23 cellular contexts compared by ENCODE assay signal in the genomic region with DNA sequence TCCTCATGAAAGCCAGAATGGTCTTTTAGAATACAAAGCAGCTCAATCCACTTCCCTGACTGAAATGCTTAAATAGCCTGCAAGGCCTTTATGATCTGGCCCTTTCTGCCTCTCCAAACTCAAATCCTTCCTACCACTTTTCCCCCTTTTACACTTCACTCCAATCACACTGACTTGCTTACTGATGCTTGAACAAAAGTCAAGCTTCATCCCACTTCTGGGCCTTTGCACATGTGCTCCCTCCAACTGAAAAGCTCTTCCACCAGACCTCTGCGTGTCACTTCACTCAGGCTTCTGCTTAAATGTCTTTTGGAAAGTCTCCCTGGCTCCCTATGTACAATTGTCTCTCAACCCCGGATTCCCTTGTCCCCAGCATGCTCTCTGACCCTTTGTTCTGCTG. TPM values are rescaled to one million over a fixed set of nuclear protein-coding genes. Genes with fewer than 3 reads are reported as not detected.
DNase-seq lines count a peak whose midpoint lies in the region; ATAC-seq, FAIRE-seq and TF ChIP-seq lines count a peak whose summit lies in the region.
"Had no signal": no experiment of that assay in that cellular context is flagged by ENCODE, and none has a peak within 500 bp of the region (broad histone marks: within the 10 kb centered on the region; RNA-seq: fewer than 3 reads in every experiment).

No MANE protein-coding gene starts in this region.

- no peak overlapping the region for H3K27ac ChIP-seq in HepG2 (ENCODE audit: extremely low read length, insufficient read depth, low read length)
- H3K27ac ChIP-seq in right lobe of liver: no peak overlapping the region
- no peak overlapping the region for H3K27ac ChIP-seq in testis
- H3K27ac ChIP-seq in SK-N-SH (ENCODE audit: low read depth in 2 of 2, low read length in 1 of 2): no peak overlapping the region
- H3K27ac ChIP-seq: BLaER1 had no signal

- H3K4me3 ChIP-seq in HepG2 (replicated peaks in 1 of 3; ENCODE audit: insufficient read depth in 1 of 3, low read depth in 2 of 3, low read length in 3 of 3) (no peak overlapping the region), right lobe of liver (no peak overlapping the region), testis (no peak overlapping the region), SK-N-SH (ENCODE audit: low read depth in 2 of 2, low read length in 1 of 2) (no peak overlapping the region)
- H3K4me3 ChIP-seq: BLaER1, GM23338 had no signal

- ATAC-seq in activated CD8-positive, alpha-beta T cell treated with anti-CD3 and anti-CD28 coated beads, Interleukin-2, amount 10 ng/mL, durations not matched to agents 7 days and 5 days: no peak
- ATAC-seq in activated CD8-positive, alpha-beta T cell treated with anti-CD3 and anti-CD28 coated beads for 36 hours: no peak
- ATAC-seq in HepG2 (no peak), right lobe of liver (no peak)
- no peak for ATAC-seq in stimulated activated effector memory CD8-positive, alpha-beta T cell treated with anti-CD3 and anti-CD28 coated beads, Interleukin-12 subunit alpha, Interleukin-12 subunit beta, amount 100 ng/mL, for 72 hours
- ATAC-seq: GM23338 had no signal

- H3K36me3 ChIP-seq in HepG2 (replicated peaks in 1 of 2; ENCODE audit: control insufficient read depth in 1 of 2, insufficient read depth in 2 of 2, low read length in 2 of 2): peaks cover 15 to 63% of the 10 kb centered on the region in 2 experiments
- peaks cover 0 to 66% (median 10%) of the 10 kb centered on the region in 4 donors for H3K36me3 ChIP-seq in right lobe of liver
- H3K36me3 ChIP-seq in testis (ENCODE audit: low read depth, missing control alignments): no peaks in the 10 kb centered on the region
- peaks cover 57 to 84% of the 10 kb centered on the region in 2 experiments for H3K36me3 ChIP-seq in SK-N-SH (replicated peaks in 1 of 2; ENCODE audit: control insufficient read depth in 1 of 2, insufficient read depth in 2 of 2, low read length in 1 of 2)

- H3K27me3 ChIP-seq in HepG2 (ENCODE audit: control insufficient read depth in 1 of 2, insufficient read depth in 2 of 2, low read length in 2 of 2): no peaks in the 10 kb centered on the region
- H3K27me3 ChIP-seq in right lobe of liver: no peaks in the 10 kb centered on the region
- H3K27me3 ChIP-seq in testis: no peaks in the 10 kb centered on the region
- H3K27me3 ChIP-seq in SK-N-SH (ENCODE audit: insufficient read depth): no peaks in the 10 kb centered on the region
- H3K27me3 ChIP-seq: BLaER1 had no signal

- no peaks in the 10 kb centered on the region for H3K4me1 ChIP-seq in HepG2 (ENCODE audit: insufficient read depth, low read length)
- no peaks in the 10 kb centered on the region for H3K4me1 ChIP-seq in right lobe of liver
- no peaks in the 10 kb centered on the region for H3K4me1 ChIP-seq in testis
- no peaks in the 10 kb centered on the region; a peak in 1 of 4 replicates for H3K4me1 ChIP-seq in SK-N-SH (ENCODE audit: control insufficient read depth in 1 of 2, insufficient read depth in 2 of 2, low read depth in 1 of 2, low read length in 1 of 2)
- H3K4me1 ChIP-seq: BLaER1 had no signal

- TF ChIP-seq CTCF in activated CD8-positive, alpha-beta T cell treated with anti-CD3 and anti-CD28 coated beads for 36 hours (IDR thresholded peaks at IDR 0.05): no peak
- no peak for TF ChIP-seq CTCF in HepG2 (CRISPR knock-in tag; IDR thresholded peaks at IDR 0.05)
- no peak for TF ChIP-seq CTCF in right lobe of liver (IDR thresholded peaks at IDR 0.05)
- TF ChIP-seq CTCF in mesothelial cell of epicardium (IDR thresholded peaks at IDR 0.05; ENCODE audit: unreplicated experiment): no peak
- no peak for TF ChIP-seq CTCF in testis (IDR thresholded peaks at IDR 0.05)
- no peak for TF ChIP-seq CTCF in SK-N-SH (IDR thresholded peaks at IDR 0.05)

- no peak for DNase-seq in activated CD8-positive, alpha-beta T cell treated with anti-CD3 and anti-CD28 coated beads, Interleukin-2, amount 10 ng/mL, durations not matched to agents 7 days and 5 days
- DNase-seq in activated CD8-positive, alpha-beta T cell treated with anti-CD3 and anti-CD28 coated beads for 36 hours: no peak
- DNase-seq in HepG2 (ENCODE audit: low spot score) (no peak), right lobe of liver (no peak), mesothelial cell of epicardium (ENCODE audit: low spot score in 2 of 2, unreplicated experiment in 2 of 2) (no peak), testis (no peak), SK-N-SH (no peak)
- DNase-seq in stimulated activated effector memory CD8-positive, alpha-beta T cell treated with anti-CD3 and anti-CD28 coated beads, Interleukin-12 subunit alpha, Interleukin-12 subunit beta, amount 100 ng/mL, for 72 hours (ENCODE audit: low spot score in 2 of 2): no peak
- DNase-seq: 8988T; Calu3; CD4-positive, alpha-beta memory T cell; DMS79 treated with DMSO at 0.1 percent for 48 hours; GF-D8; HCEC 1CT; HFFc6 had no signal

- H3K4me3 Mint-ChIP-seq in activated CD8-positive, alpha-beta T cell treated with anti-CD3 and anti-CD28 coated beads, Interleukin-2, amount 10 ng/mL, durations not matched to agents 7 days and 5 days: no peak overlapping the region
- no peak overlapping the region for H3K4me3 Mint-ChIP-seq in activated CD8-positive, alpha-beta T cell treated with anti-CD3 and anti-CD28 coated beads for 36 hours
- no peak overlapping the region for H3K4me3 Mint-ChIP-seq in mesothelial cell of epicardium
- H3K4me3 Mint-ChIP-seq in stimulated activated effector memory CD8-positive, alpha-beta T cell treated with anti-CD3 and anti-CD28 coated beads, Interleukin-12 subunit alpha, Interleukin-12 subunit beta, amount 100 ng/mL, for 72 hours: no peak overlapping the region
- H3K4me3 Mint-ChIP-seq: CD14-positive monocyte; CD4-positive, alpha-beta memory T cell; GM23338; HFFc6 had no signal

- in situ Hi-C loops in HepG2 (cut with HindIII; ENCODE audit: extremely low pct_ligation_motif_present, low pct_unique_long_range_greater_than_20kb): no loop called here

- no peaks in the 10 kb centered on the region for H3K4me1 Mint-ChIP-seq in activated CD8-positive, alpha-beta T cell treated with anti-CD3 and anti-CD28 coated beads, Interleukin-2, amount 10 ng/mL, durations not matched to agents 7 days and 5 days (ENCODE audit: low read depth)
- H3K4me1 Mint-ChIP-seq in activated CD8-positive, alpha-beta T cell treated with anti-CD3 and anti-CD28 coated beads for 36 hours (ENCODE audit: low read depth): no peaks in the 10 kb centered on the region
- H3K4me1 Mint-ChIP-seq in mesothelial cell of epicardium: no peaks in the 10 kb centered on the region
- no peaks in the 10 kb centered on the region for H3K4me1 Mint-ChIP-seq in stimulated activated effector memory CD8-positive, alpha-beta T cell treated with anti-CD3 and anti-CD28 coated beads, Interleukin-12 subunit alpha, Interleukin-12 subunit beta, amount 100 ng/mL, for 72 hours
- H3K4me1 Mint-ChIP-seq: CD14-positive monocyte, GM23338 had no signal

- TF ChIP-seq EP300 in HepG2 (IDR thresholded peaks at IDR 0.05; ENCODE audit: low read depth in 2 of 2, low read length in 2 of 2) (no peak), HepG2 (CRISPR knock-in tag; IDR thresholded peaks at IDR 0.05; ENCODE audit: borderline replicate concordance) (no peak), SK-N-SH (IDR thresholded peaks at IDR 0.05; ENCODE audit: borderline replicate concordance in 1 of 2, low read depth in 1 of 2, low read length in 1 of 2) (no peak)

- H3K27ac Mint-ChIP-seq in activated CD8-positive, alpha-beta T cell treated with anti-CD3 and anti-CD28 coated beads, Interleukin-2, amount 10 ng/mL, durations not matched to agents 7 days and 5 days: peak overlapping the region; percentile 40
- no peak overlapping the region for H3K27ac Mint-ChIP-seq in activated CD8-positive, alpha-beta T cell treated with anti-CD3 and anti-CD28 coated beads for 36 hours
- peak overlapping the region; percentile 23 for H3K27ac Mint-ChIP-seq in mesothelial cell of epicardium
- H3K27ac Mint-ChIP-seq in stimulated activated effector memory CD8-positive, alpha-beta T cell treated with anti-CD3 and anti-CD28 coated beads, Interleukin-12 subunit alpha, Interleukin-12 subunit beta, amount 100 ng/mL, for 72 hours: peak overlapping the region; percentile 3
- H3K27ac Mint-ChIP-seq: GM23338, HFFc6, IgD-negative memory B cell had no signal

- CTCF ChIA-PET in activated CD8-positive, alpha-beta T cell treated with anti-CD3 and anti-CD28 coated beads, Interleukin-2, amount 10 ng/mL, durations not matched to agents 7 days and 5 days (lab: Charles Lee): interaction anchor here (4.0 kb wide), 1 partner anchor 15 kb away, joined by 25 read pairs; a partner anchor contains a TSS
- CTCF ChIA-PET in activated CD8-positive, alpha-beta T cell treated with anti-CD3 and anti-CD28 coated beads for 36 hours (lab: Charles Lee): interaction anchor here (1.0 to 3.8 kb wide), 3 partner anchors 10 to 53 kb away, joined by 3 to 31 read pairs (median 4); a partner anchor contains a TSS
- CTCF ChIA-PET in HepG2 (lab: Yijun Ruan, JAX; ENCODE audit: low intra/inter-chr PET ratio, low total read pairs): no interaction called here
- CTCF ChIA-PET in SK-N-SH (lab: Yijun Ruan, JAX): interaction anchor here (1.0 to 5.1 kb wide), 3 partner anchors 15 to 75 kb away, joined by 3 to 23 read pairs (median 5); a partner anchor contains a TSS

- H2AFZ ChIP-seq in HepG2 (ENCODE audit: low read length): no peak overlapping the region
- H2AFZ ChIP-seq in SK-N-SH (ENCODE audit: low read depth): no peak overlapping the region
- H2AFZ ChIP-seq: GM23338 had no signal

- H3K27me3 Mint-ChIP-seq in activated CD8-positive, alpha-beta T cell treated with anti-CD3 and anti-CD28 coated beads, Interleukin-2, amount 10 ng/mL, durations not matched to agents 7 days and 5 days (ENCODE audit: low read depth): no peaks in the 10 kb centered on the region
- H3K27me3 Mint-ChIP-seq in activated CD8-positive, alpha-beta T cell treated with anti-CD3 and anti-CD28 coated beads for 36 hours: no peaks in the 10 kb centered on the region
- no peaks in the 10 kb centered on the region for H3K27me3 Mint-ChIP-seq in mesothelial cell of epicardium (ENCODE audit: low read depth)
- H3K27me3 Mint-ChIP-seq: CD4-positive, alpha-beta memory T cell; IgD-negative memory B cell had no signal

- H3K9me2 ChIP-seq in SK-N-SH: no peaks in the 10 kb centered on the region

- H3K79me2 ChIP-seq in HepG2 (ENCODE audit: insufficient read depth, low read length): no peaks in the 10 kb centered on the region
- H3K79me2 ChIP-seq in SK-N-SH (ENCODE audit: insufficient read depth): no peaks in the 10 kb centered on the region

- H4K20me1 ChIP-seq in HepG2 (ENCODE audit: insufficient read depth, low read length): no peaks in the 10 kb centered on the region
- H4K20me1 ChIP-seq in SK-N-SH (ENCODE audit: insufficient read depth): no peaks in the 10 kb centered on the region
- H4K20me1 ChIP-seq: BLaER1 had no signal

- POLR2A ChIA-PET in activated CD8-positive, alpha-beta T cell treated with anti-CD3 and anti-CD28 coated beads, Interleukin-2, amount 10 ng/mL, durations not matched to agents 7 days and 5 days (lab: Charles Lee): interaction anchor here (0.5 kb wide), 1 partner anchor 146 kb away, joined by 3 read pairs; no protein-coding TSS in a partner anchor
- POLR2A ChIA-PET in activated CD8-positive, alpha-beta T cell treated with anti-CD3 and anti-CD28 coated beads for 36 hours (lab: Charles Lee): interaction anchor here (0.8 to 1.3 kb wide), 3 partner anchors 10 to 53 kb away, joined by 3 read pairs; no protein-coding TSS in a partner anchor
- POLR2A ChIA-PET in HepG2 (lab: Yijun Ruan, JAX) (interaction anchor here (1.6 kb wide), 1 partner anchor 16 kb away, joined by 4 read pairs; a partner anchor contains a TSS), SK-N-SH (lab: Yijun Ruan, JAX) (interaction anchor here (2.1 kb wide), 1 partner anchor 15 kb away, joined by 7 read pairs; a partner anchor contains a TSS)

- no peaks in the 10 kb centered on the region for H3F3A ChIP-seq in SK-N-SH (replicated peaks; ENCODE audit: insufficient read depth)

- FAIRE-seq in HepG2 (lab: Jason Lieb, UNC): no peak
- FAIRE-seq: H54, HTR-8/SVneo had no signal

- intact Hi-C loops in activated CD8-positive, alpha-beta T cell treated with anti-CD3 and anti-CD28 coated beads for 36 hours (cut with micrococcal nuclease): no loop called here
- intact Hi-C loops in HepG2 (cut with micrococcal nuclease; ENCODE audit: unreplicated experiment) (no loop called here), right lobe of liver (cut with DNase I) (no loop called here), testis (cut with DNase I; ENCODE audit: low total_unique reads) (no loop called here)

- peaks cover 57% of the 10 kb centered on the region for H3K36me3 Mint-ChIP-seq in activated CD8-positive, alpha-beta T cell treated with anti-CD3 and anti-CD28 coated beads, Interleukin-2, amount 10 ng/mL, durations not matched to agents 7 days and 5 days (ENCODE audit: low read depth)
- H3K36me3 Mint-ChIP-seq in activated CD8-positive, alpha-beta T cell treated with anti-CD3 and anti-CD28 coated beads for 36 hours (ENCODE audit: low read depth): peaks cover 53% of the 10 kb centered on the region
- H3K36me3 Mint-ChIP-seq in mesothelial cell of epicardium: peaks cover 70% of the 10 kb centered on the region
- peaks cover 100% of the 10 kb centered on the region for H3K36me3 Mint-ChIP-seq in stimulated activated effector memory CD8-positive, alpha-beta T cell treated with anti-CD3 and anti-CD28 coated beads, Interleukin-12 subunit alpha, Interleukin-12 subunit beta, amount 100 ng/mL, for 72 hours

- TF ChIP-seq RAD21 in HepG2 (CRISPR knock-in tag; IDR thresholded peaks at IDR 0.05): no peak
- TF ChIP-seq RAD21 in SK-N-SH (IDR thresholded peaks at IDR 0.05; ENCODE audit: low read length): no peak

- no peak overlapping the region for H3K4me2 ChIP-seq in HepG2 (ENCODE audit: low read depth, low read length)
- H3K4me2 ChIP-seq in SK-N-SH: no peak overlapping the region
- H3K4me2 ChIP-seq: BLaER1, GM23338 had no signal

- TF ChIP-seq POLR2A in HepG2 (IDR thresholded peaks at IDR 0.05; ENCODE audit: insufficient read depth in 1 of 2, low read depth in 2 of 2, low read length in 2 of 2) (no peak), right lobe of liver (IDR thresholded peaks at IDR 0.05) (no peak), testis (IDR thresholded peaks at IDR 0.05) (no peak)

- BruUV-seq in HepG2 (replicated peaks; lab: Mats Ljungman, UMichigan): no TSS peak

- no peaks in the 10 kb centered on the region for H3K9me3 Mint-ChIP-seq in activated CD8-positive, alpha-beta T cell treated with anti-CD3 and anti-CD28 coated beads, Interleukin-2, amount 10 ng/mL, durations not matched to agents 7 days and 5 days (ENCODE audit: insufficient read depth)
- H3K9me3 Mint-ChIP-seq in activated CD8-positive, alpha-beta T cell treated with anti-CD3 and anti-CD28 coated beads for 36 hours: no peaks in the 10 kb centered on the region
- no peaks in the 10 kb centered on the region for H3K9me3 Mint-ChIP-seq in mesothelial cell of epicardium
- H3K9me3 Mint-ChIP-seq in stimulated activated effector memory CD8-positive, alpha-beta T cell treated with anti-CD3 and anti-CD28 coated beads, Interleukin-12 subunit alpha, Interleukin-12 subunit beta, amount 100 ng/mL, for 72 hours: no peaks in the 10 kb centered on the region
- H3K9me3 Mint-ChIP-seq: CD14-positive monocyte; CD4-positive, alpha-beta memory T cell; GM23338; HFFc6; IgD-negative memory B cell had no signal

- H3K9ac ChIP-seq in HepG2 (ENCODE audit: insufficient read depth, low read depth, low read length) (no peak overlapping the region), SK-N-SH (no peak overlapping the region)
- H3K9ac ChIP-seq: BLaER1 had no signal

- H3K9me3 ChIP-seq in HepG2 (ENCODE audit: low read length): no peaks in the 10 kb centered on the region
- no peaks in the 10 kb centered on the region for H3K9me3 ChIP-seq in right lobe of liver
- no peaks in the 10 kb centered on the region for H3K9me3 ChIP-seq in testis
- no peaks in the 10 kb centered on the region for H3K9me3 ChIP-seq in SK-N-SH
- H3K9me3 ChIP-seq: BLaER1 had no signal

- WGBS in HepG2 (ENCODE audit: low lambda C conversion rate): 92% methylated on average over 2 of the region's 2 CpGs
- WGBS in right lobe of liver (ENCODE audit: insufficient coverage, low coverage, low lambda C conversion rate, missing lambda C conversion rate): 95% methylated on average over 2 of the region's 2 CpGs
- 76 to 82% methylated on average over 2 of the region's 2 CpGs for WGBS in testis, 2 donors
- WGBS in SK-N-SH (ENCODE audit: low lambda C conversion rate): 98% methylated on average over 2 of the region's 2 CpGs

RNA-seq across cellular contexts. Expression of a gene that starts 13.3 kb away (rescaled TPM):
- not detected for total RNA-seq in activated CD8-positive, alpha-beta T cell treated with anti-CD3 and anti-CD28 coated beads, Interleukin-2, amount 10 ng/mL, durations not matched to agents 7 days and 5 days
- under 1 TPM in 1 of 2 experiments, not detected in 1; 0.14 TPM for total RNA-seq in activated CD8-positive, alpha-beta T cell treated with anti-CD3 and anti-CD28 coated beads for 36 hours
- total RNA-seq in HepG2 (2016; rRNA removed; fragmentation: Illumina TruSeq; extraction: Trizol) (not detected in 2 replicates), right lobe of liver (not detected), mesothelial cell of epicardium (0.18 to 0.49 TPM (median 0.34 TPM) in 3 replicates), testis (10 to 100 TPM; 12.1 to 30.6 TPM)
- not detected in 2 replicates for total RNA-seq in HepG2 (2016; cell fraction: cytosol; rRNA removed; fragmentation: Illumina TruSeq; extraction: Trizol; ENCODE audit: low read depth)
- total RNA-seq in HepG2 (2016; cell fraction: insoluble cytoplasmic fraction; rRNA removed; fragmentation: Illumina TruSeq; extraction: Trizol): not detected in 2 replicates
- total RNA-seq in HepG2 (2016; cell fraction: membrane; rRNA removed; fragmentation: Illumina TruSeq; extraction: Trizol): 0.09 and 0.10 TPM in 2 replicates
- total RNA-seq in HepG2 (2016; cell fraction: nucleus; rRNA removed; fragmentation: Illumina TruSeq; extraction: Trizol): not detected in 2 replicates
- polyA plus RNA-seq in HepG2 (2011; rRNA removed) (not detected in 2 replicates), testis (ENCODE audit: insufficient read depth, low read depth, low replicate concordance) (13.3 TPM), SK-N-SH (2012; rRNA removed) (0.06 and 0.08 TPM in 2 replicates)
- not detected in 2 replicates for polyA plus RNA-seq in HepG2 (2011; cell fraction: cytosol; rRNA removed)
- polyA plus RNA-seq in HepG2 (2011; cell fraction: nucleus; rRNA removed): not detected in 2 replicates
- not detected in 2 replicates for polyA plus RNA-seq in HepG2 (2012)
- not detected in 2 replicates for polyA plus RNA-seq in HepG2 (2016; cell fraction: cytosol; fragmentation: Illumina TruSeq; extraction: Trizol; ENCODE audit: low read depth)
- polyA plus RNA-seq in HepG2 (2016; cell fraction: insoluble cytoplasmic fraction; fragmentation: Illumina TruSeq; extraction: Trizol; ENCODE audit: low read depth): not detected in 2 replicates
- polyA plus RNA-seq in HepG2 (2016; cell fraction: membrane; fragmentation: Illumina TruSeq; extraction: Trizol; ENCODE audit: low read depth): not detected in 2 replicates
- not detected in 2 replicates for polyA plus RNA-seq in HepG2 (2016; cell fraction: nucleus; fragmentation: Illumina TruSeq; extraction: Trizol; ENCODE audit: insufficient read depth, low read depth)
- polyA minus RNA-seq in HepG2 (2011; rRNA and poly(A)+ RNA removed; ENCODE audit: low replicate concordance): not detected in 2 replicates
- polyA minus RNA-seq in HepG2 (2011; cell fraction: cytosol; rRNA and poly(A)+ RNA removed): not detected in 2 replicates
- not detected in 2 replicates for polyA minus RNA-seq in HepG2 (2011; cell fraction: nucleus; rRNA and poly(A)+ RNA removed)
- polyA plus RNA-seq in SK-N-SH (2012; cell fraction: cytosol; rRNA removed): 0.05 TPM in 1 of 2 replicates, not detected in the other
- 0.12 and 0.14 TPM in 2 replicates for polyA plus RNA-seq in SK-N-SH (2012; cell fraction: nucleus; rRNA removed)
- total RNA-seq: A673, GM23338, HFFc6 had no signal
- polyA plus RNA-seq: AG04450; CD14-positive monocyte; CD4-positive, alpha-beta memory T cell; GM23338; IgD-negative memory B cell had no signal

RNA-seq across cellular contexts. Expression of a gene that starts 16.0 kb away (rescaled TPM):
- total RNA-seq in activated CD8-positive, alpha-beta T cell treated with anti-CD3 and anti-CD28 coated beads, Interleukin-2, amount 10 ng/mL, durations not matched to agents 7 days and 5 days: 10 to 100 TPM; 77.3 to 84.1 TPM
- 100 to 1,000 TPM; 115 to 123 TPM for total RNA-seq in activated CD8-positive, alpha-beta T cell treated with anti-CD3 and anti-CD28 coated beads for 36 hours
- total RNA-seq in HepG2 (2016; rRNA removed; fragmentation: Illumina TruSeq; extraction: Trizol) (206 and 279 TPM in 2 replicates), right lobe of liver (10 to 100 TPM; 16.4 to 22.7 (median 20.2) TPM), mesothelial cell of epicardium (78.8 to 84.4 TPM (median 80.3 TPM) in 3 replicates), testis (10 to 100 TPM; 72.7 to 72.8 TPM)
- total RNA-seq in HepG2 (2016; cell fraction: cytosol; rRNA removed; fragmentation: Illumina TruSeq; extraction: Trizol; ENCODE audit: low read depth): 93.3 and 103 TPM in 2 replicates
- total RNA-seq in HepG2 (2016; cell fraction: insoluble cytoplasmic fraction; rRNA removed; fragmentation: Illumina TruSeq; extraction: Trizol): 210 and 281 TPM in 2 replicates
- 146 and 147 TPM in 2 replicates for total RNA-seq in HepG2 (2016; cell fraction: membrane; rRNA removed; fragmentation: Illumina TruSeq; extraction: Trizol)
- total RNA-seq in HepG2 (2016; cell fraction: nucleus; rRNA removed; fragmentation: Illumina TruSeq; extraction: Trizol): 127 and 139 TPM in 2 replicates
- polyA plus RNA-seq in HepG2 (2011; rRNA removed) (68.2 and 95.7 TPM in 2 replicates), testis (ENCODE audit: insufficient read depth, low read depth, low replicate concordance) (53.7 TPM), SK-N-SH (2012; rRNA removed) (33.8 and 45.5 TPM in 2 replicates)
- 27.0 and 39.4 TPM in 2 replicates for polyA plus RNA-seq in HepG2 (2011; cell fraction: cytosol; rRNA removed)
- polyA plus RNA-seq in HepG2 (2011; cell fraction: nucleus; rRNA removed): 79.6 and 104 TPM in 2 replicates
- 71.6 and 101 TPM in 2 replicates for polyA plus RNA-seq in HepG2 (2012)
- 66.8 and 90.6 TPM in 2 replicates for polyA plus RNA-seq in HepG2 (2016; cell fraction: cytosol; fragmentation: Illumina TruSeq; extraction: Trizol; ENCODE audit: low read depth)
- 229 TPM in 2 replicates for polyA plus RNA-seq in HepG2 (2016; cell fraction: insoluble cytoplasmic fraction; fragmentation: Illumina TruSeq; extraction: Trizol; ENCODE audit: low read depth)
- polyA plus RNA-seq in HepG2 (2016; cell fraction: membrane; fragmentation: Illumina TruSeq; extraction: Trizol; ENCODE audit: low read depth): 102 and 113 TPM in 2 replicates
- 156 and 166 TPM in 2 replicates for polyA plus RNA-seq in HepG2 (2016; cell fraction: nucleus; fragmentation: Illumina TruSeq; extraction: Trizol; ENCODE audit: insufficient read depth, low read depth)
- 14.2 and 16.7 TPM in 2 replicates for polyA minus RNA-seq in HepG2 (2011; rRNA and poly(A)+ RNA removed; ENCODE audit: low replicate concordance)
- 26.9 and 31.3 TPM in 2 replicates for polyA minus RNA-seq in HepG2 (2011; cell fraction: cytosol; rRNA and poly(A)+ RNA removed)
- 96.7 and 111 TPM in 2 replicates for polyA minus RNA-seq in HepG2 (2011; cell fraction: nucleus; rRNA and poly(A)+ RNA removed)
- polyA plus RNA-seq in SK-N-SH (2012; cell fraction: cytosol; rRNA removed): 53.9 and 68.0 TPM in 2 replicates
- polyA plus RNA-seq in SK-N-SH (2012; cell fraction: nucleus; rRNA removed): 18.4 and 44.0 TPM in 2 replicates

RNA-seq across cellular contexts. Expression of a gene that starts 29.5 kb away (rescaled TPM):
- not detected for total RNA-seq in activated CD8-positive, alpha-beta T cell treated with anti-CD3 and anti-CD28 coated beads, Interleukin-2, amount 10 ng/mL, durations not matched to agents 7 days and 5 days
- under 1 TPM in 1 of 2 experiments, not detected in 1; 0.27 TPM for total RNA-seq in activated CD8-positive, alpha-beta T cell treated with anti-CD3 and anti-CD28 coated beads for 36 hours
- total RNA-seq in HepG2 (2016; rRNA removed; fragmentation: Illumina TruSeq; extraction: Trizol): not detected in 2 replicates
- total RNA-seq in HepG2 (2016; cell fraction: cytosol; rRNA removed; fragmentation: Illumina TruSeq; extraction: Trizol; ENCODE audit: low read depth): not detected in 2 replicates
- total RNA-seq in HepG2 (2016; cell fraction: insoluble cytoplasmic fraction; rRNA removed; fragmentation: Illumina TruSeq; extraction: Trizol): not detected in 2 replicates
- not detected in 2 replicates for total RNA-seq in HepG2 (2016; cell fraction: membrane; rRNA removed; fragmentation: Illumina TruSeq; extraction: Trizol)
- not detected in 2 replicates for total RNA-seq in HepG2 (2016; cell fraction: nucleus; rRNA removed; fragmentation: Illumina TruSeq; extraction: Trizol)
- polyA plus RNA-seq in HepG2 (2011; rRNA removed): not detected in 2 replicates
- 0.03 TPM in 1 of 2 replicates, not detected in the other for polyA plus RNA-seq in HepG2 (2011; cell fraction: cytosol; rRNA removed)
- polyA plus RNA-seq in HepG2 (2011; cell fraction: nucleus; rRNA removed): not detected in 2 replicates
- polyA plus RNA-seq in HepG2 (2012): not detected in 2 replicates
- 0.07 TPM in 1 of 2 replicates, not detected in the other for polyA plus RNA-seq in HepG2 (2016; cell fraction: cytosol; fragmentation: Illumina TruSeq; extraction: Trizol; ENCODE audit: low read depth)
- polyA plus RNA-seq in HepG2 (2016; cell fraction: insoluble cytoplasmic fraction; fragmentation: Illumina TruSeq; extraction: Trizol; ENCODE audit: low read depth): not detected in 2 replicates
- not detected in 2 replicates for polyA plus RNA-seq in HepG2 (2016; cell fraction: membrane; fragmentation: Illumina TruSeq; extraction: Trizol; ENCODE audit: low read depth)
- polyA plus RNA-seq in HepG2 (2016; cell fraction: nucleus; fragmentation: Illumina TruSeq; extraction: Trizol; ENCODE audit: insufficient read depth, low read depth): not detected in 2 replicates
- not detected in 2 replicates for polyA minus RNA-seq in HepG2 (2011; rRNA and poly(A)+ RNA removed; ENCODE audit: low replicate concordance)
- polyA minus RNA-seq in HepG2 (2011; cell fraction: cytosol; rRNA and poly(A)+ RNA removed): not detected in 2 replicates
- polyA minus RNA-seq in HepG2 (2011; cell fraction: nucleus; rRNA and poly(A)+ RNA removed): not detected in 2 replicates
- not detected for total RNA-seq in right lobe of liver
- not detected in 3 replicates for total RNA-seq in mesothelial cell of epicardium
- 1 to 10 TPM; 1.4 to 1.9 TPM for total RNA-seq in testis
- 1.2 TPM for polyA plus RNA-seq in testis (ENCODE audit: insufficient read depth, low read depth, low replicate concordance)
- 0.11 and 0.12 TPM in 2 replicates for polyA plus RNA-seq in SK-N-SH (2012; rRNA removed)
- polyA plus RNA-seq in SK-N-SH (2012; cell fraction: cytosol; rRNA removed): 0.07 and 0.10 TPM in 2 replicates
- polyA plus RNA-seq in SK-N-SH (2012; cell fraction: nucleus; rRNA removed): 0.08 and 0.15 TPM in 2 replicates
- total RNA-seq: A673; Calu3; CD4-positive, alpha-beta memory T cell; HFFc6 had no signal
- polyA plus RNA-seq: AG04450; CD14-positive monocyte; CD4-positive, alpha-beta memory T cell; IgD-negative memory B cell had no signal
